Comparison of ENCODE assay signal across 27 cellular contexts in genomic region chr18:32175265-32175664, GRCh38. TPM values are rescaled to one million over a fixed set of nuclear protein-coding genes. Genes with fewer than 3 reads are reported as not detected.
A peak's percentile ranks its signal among the peaks of the same experiment; 100 is the strongest.
DNase-seq lines count a peak whose midpoint lies in the region; ATAC-seq lines count a peak whose summit lies in the region.
"Had no signal": no experiment of that assay in that cellular context is flagged by ENCODE, and none has a peak within 500 bp of the region (broad histone marks: within the 10 kb centered on the region; RNA-seq: fewer than 3 reads in every experiment).

No MANE protein-coding gene starts in this region.

- DNase-seq in Right ventricle myocardium superior (no peak), cardiac septum (ENCODE audit: low spot score) (no peak), NCI-H446 (lab: John Stamatoyannopoulos, UW) (peak; percentile 2 to 65), globus pallidus (ENCODE audit: low spot score) (peak; percentile 30), superior temporal gyrus (ENCODE audit: extremely low spot score) (peak; percentile 46), RPMI8226 (no peak), NCI-H2196 (lab: John Stamatoyannopoulos, UW; ENCODE audit: unreplicated experiment) (no peak), UCSD-AML1 (lab: John Stamatoyannopoulos, UW; ENCODE audit: unreplicated experiment) (no peak)
- DNase-seq: activated CD4-positive, alpha-beta T cell treated with anti-CD3 and anti-CD28 coated beads for 1 hour; activated CD8-positive, alpha-beta T cell treated with anti-CD3 and anti-CD28 coated beads for 36 hours; Caco-2; foreskin keratinocyte; Karpas-422; left colon; naive thymus-derived CD4-positive, alpha-beta T cell; NCI-H146; NCI-H524; SK-N-SH; stimulated activated CD4-positive, alpha-beta T cell treated with anti-CD3 and anti-CD28 coated beads, Interleukin-15, amount 100 ng/mL, for 24 hours; stimulated activated naive B cell treated with anti-CD40 and anti-IgM and Interleukin-4, amounts not matched to agents 10 μg/mL and 1 μg/mL and 100 μg/mL, for 72 hours; T-helper 17 cell; upper lobe of right lung had no signal

- peak; percentile 75 for ATAC-seq in Right ventricle myocardium superior (ENCODE audit: poor library complexity)
- ATAC-seq: activated CD8-positive, alpha-beta T cell treated with anti-CD3 and anti-CD28 coated beads for 36 hours; activated naive CD4-positive, alpha-beta T cell treated with anti-CD3 and anti-CD28 coated beads, Interleukin-2, amount 50 U/mL, for 72 hours; foreskin keratinocyte; GM12878; HepG2; left colon; naive thymus-derived CD4-positive, alpha-beta T cell; stimulated activated naive B cell treated with anti-CD40 and anti-IgM and Interleukin-4, amounts not matched to agents 10 μg/mL and 1 μg/mL and 100 μg/mL, for 72 hours; T-helper 17 cell; upper lobe of right lung had no signal

- intact Hi-C loops in Right ventricle myocardium superior (cut with DNase I): no loop called here
- intact Hi-C loops in cardiac septum (cut with DNase I): no loop called here

RNA-seq across cellular contexts. Expression of gene MEP1B, which starts 14.6 kb away (rescaled TPM):
- total RNA-seq in Right ventricle myocardium superior: not detected
- 0.13 TPM for total RNA-seq in cardiac septum
- total RNA-seq: activated CD8-positive, alpha-beta T cell treated with anti-CD3 and anti-CD28 coated beads for 36 hours; Caco-2; foreskin keratinocyte; GM12878; H1; HepG2; suprapubic skin; upper lobe of right lung had no signal

Comparison
In these comparisons a context has a peak if more than half of its experiments do, and no peak if none do; other contexts are left out.
1. DNase-seq: peak in NCI-H446 (2 of 2), globus pallidus (single experiment) and superior temporal gyrus (single experiment); none in Right ventricle myocardium superior (single experiment), cardiac septum (single experiment), RPMI8226 (single experiment), NCI-H2196 (single experiment) and UCSD-AML1 (single experiment).